In the genomic region with DNA sequence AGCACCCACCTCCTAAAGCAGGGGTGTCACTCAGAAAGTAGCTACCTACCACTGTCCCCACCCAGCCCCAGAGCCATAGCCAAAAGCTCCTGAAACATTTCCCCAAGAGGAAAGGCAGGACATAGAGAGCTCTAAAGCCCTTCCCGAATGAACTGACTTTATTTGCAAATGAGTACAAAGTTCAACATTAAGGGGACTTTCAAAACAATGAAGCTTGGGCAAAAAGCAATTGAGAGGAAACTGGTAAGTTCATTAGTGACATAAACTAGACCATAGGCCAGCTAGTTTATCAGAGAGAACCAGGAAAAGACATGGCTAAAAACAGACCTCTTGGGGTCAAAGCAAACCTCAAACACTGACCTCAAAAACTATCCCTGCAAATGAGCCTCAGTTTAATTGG, we compare ENCODE assay signal across 27 cellular contexts.
"Had no signal": no experiment of that assay in that cellular context is flagged by ENCODE, and none has a peak within 500 bp of the region (broad histone marks: within the 10 kb centered on the region; RNA-seq: fewer than 3 reads in every experiment).

No MANE protein-coding gene starts in this region.

- H3K4me2 ChIP-seq: smooth muscle cell had no signal

- H3K79me2 ChIP-seq: parathyroid adenoma had no signal

- H3K27me3 ChIP-seq: adrenal gland, colonic mucosa, dorsolateral prefrontal cortex, testis, uterus had no signal

- H3K27ac Mint-ChIP-seq: activated naive CD8-positive, alpha-beta T cell; activated T-helper 2 cell treated with anti-CD3 and anti-CD28 coated beads, Interferon-gamma antibody, Interleukin-2, Interleukin-4, amounts not matched to agents 10 μg/mL and 5 μg/mL and 100 μg/mL, durations not matched to agents 14 hours and 24 hours and 36 hours; effector memory CD8-positive, alpha-beta T cell; memory B cell; nephron progenitor cell; stimulated activated naive B cell treated with anti-CD40 and anti-IgM and Interleukin-4, amounts not matched to agents 10 μg/mL and 1 μg/mL and 100 μg/mL, for 72 hours; T-helper 1 cell treated with Interleukin-12 subunit alpha and Interleukin-12 subunit beta and Interleukin-4 antibody, amounts not matched to agents 30 μg/mL and 1 μg/mL, for 36 hours; WTC11 had no signal

- DNase-seq: activated CD8-positive, alpha-beta memory T cell treated with anti-CD3 and anti-CD28 coated beads for 24 hours; activated CD8-positive, alpha-beta memory T cell treated with anti-CD3 and anti-CD28 coated beads, Interleukin-2, amount 50 U/mL, for 48 hours; activated naive CD4-positive, alpha-beta T cell; activated T-cell treated with anti-CD3 and anti-CD28 coated beads, Interleukin-2, amount 50 U/mL, for 4 hours; adrenal gland; colonic mucosa; dorsolateral prefrontal cortex; effector memory CD8-positive, alpha-beta T cell; head of caudate nucleus; kidney; nephron progenitor cell; stimulated activated CD4-positive, alpha-beta T cell treated with anti-CD3 and anti-CD28 coated beads, Interleukin-15, amount 100 ng/mL, for 24 hours; stimulated activated naive B cell treated with anti-CD40 and anti-IgM and Interleukin-4, amounts not matched to agents 10 μg/mL and 1 μg/mL and 100 μg/mL, for 72 hours; T1000; testis; trophoblast cell; uterus had no signal

- H3K4me3 Mint-ChIP-seq: activated naive CD8-positive, alpha-beta T cell; activated T-cell treated with anti-CD3 and anti-CD28 coated beads, Interleukin-2, amount 50 U/mL, for 4 hours; effector memory CD8-positive, alpha-beta T cell; memory B cell; nephron progenitor cell; stimulated activated naive B cell treated with anti-CD40 and anti-IgM and Interleukin-4, amounts not matched to agents 10 μg/mL and 1 μg/mL and 100 μg/mL, for 72 hours; T-helper 1 cell treated with Interleukin-12 subunit alpha and Interleukin-12 subunit beta and Interleukin-4 antibody, amounts not matched to agents 30 μg/mL and 1 μg/mL, for 36 hours; WTC11 had no signal

- H3K9me3 ChIP-seq: adrenal gland, colonic mucosa, testis, uterus had no signal

- H3K4me1 ChIP-seq: adrenal gland, breast epithelium, colonic mucosa, gastroesophageal sphincter, parathyroid adenoma, testis, uterus had no signal

- ATAC-seq: activated T-cell treated with anti-CD3 and anti-CD28 coated beads, Interleukin-2, amount 50 U/mL, for 4 hours; effector memory CD8-positive, alpha-beta T cell; esophagus mucosa; gastroesophageal sphincter; stimulated activated naive B cell treated with anti-CD40 and anti-IgM and Interleukin-4, amounts not matched to agents 10 μg/mL and 1 μg/mL and 100 μg/mL, for 72 hours; WTC11 had no signal

- H3K9me3 Mint-ChIP-seq: effector memory CD8-positive, alpha-beta T cell had no signal

- H3K27ac ChIP-seq: adrenal gland, colonic mucosa, dorsolateral prefrontal cortex, gastroesophageal sphincter, parathyroid adenoma, testis, uterus had no signal

- H3K36me3 ChIP-seq: adrenal gland, breast epithelium, colonic mucosa, gastroesophageal sphincter, uterus had no signal

- H3K4me1 Mint-ChIP-seq: nephron progenitor cell had no signal

- H3K4me3 ChIP-seq: adrenal gland, breast epithelium, colonic mucosa, dorsolateral prefrontal cortex, gastroesophageal sphincter, smooth muscle cell, testis, uterus had no signal

- H3K9ac ChIP-seq: parathyroid adenoma had no signal

- H2AFZ ChIP-seq: parathyroid adenoma had no signal
